ENCODE assay signal across 19 cellular contexts in genomic region chr6:54719633-54720032, GRCh38.
DNase-seq lines count a peak whose midpoint lies in the region; ATAC-seq and TF ChIP-seq lines count a peak whose summit lies in the region.
"Had no signal": no experiment of that assay in that cellular context is flagged by ENCODE, and none has a peak within 500 bp of the region (broad histone marks: within the 10 kb centered on the region; RNA-seq: fewer than 3 reads in every experiment).

No MANE protein-coding gene starts in this region.

- H3K4me1 Mint-ChIP-seq in Calu3 (ENCODE audit: low read depth, unreplicated experiment): peaks cover 56% of the 10 kb centered on the region

- peak overlapping the region; percentile 83 for H3K27ac Mint-ChIP-seq in Calu3 (ENCODE audit: unreplicated experiment)
- H3K27ac Mint-ChIP-seq: activated T-cell treated with anti-CD3 and anti-CD28 coated beads, Interleukin-2, amount 50 U/mL, for 24 hours had no signal

- no peak for DNase-seq in Calu3
- peak in 2 of 3 experiments; percentile 28 to 89 for DNase-seq in NCI-H1417 (lab: John Stamatoyannopoulos, UW)
- peak; percentile 33 for DNase-seq in NCI-H526 treated with DMSO at 0.1 percent for 48 hours (lab: John Stamatoyannopoulos, UW)
- peak; percentile 6 for DNase-seq in left kidney (ENCODE audit: low read depth, low spot score)
- no peak for DNase-seq in NCI-H2227 (lab: John Stamatoyannopoulos, UW; ENCODE audit: unreplicated experiment)
- DNase-seq in SKM-1 treated with dmso at 0.1 percent for 144 hours (lab: John Stamatoyannopoulos, UW; ENCODE audit: unreplicated experiment): no peak
- DNase-seq in stimulated activated CD4-positive, alpha-beta T cell treated with anti-CD3 and anti-CD28 coated beads, Interleukin-4, amount 100 ng/mL, for 1 hour: no peak
- DNase-seq: activated CD4-positive, alpha-beta T cell treated with anti-CD3 and anti-CD28 coated beads for 48 hours; activated gamma-delta T cell treated with Interleukin-2 at 50 U/mL for 16 hours; activated T-cell treated with anti-CD3 and anti-CD28 coated beads, Interleukin-2, amount 50 U/mL, for 24 hours; body of pancreas; effector CD4-positive, alpha-beta T cell; HCEC 1CT; head of caudate nucleus; NCI-H1048; NCI-H2227 treated with DMSO at 0.1 percent for 48 hours; psoas muscle; stimulated activated CD4-positive, alpha-beta T cell treated with anti-CD3 and anti-CD28 coated beads, Interleukin-1b, Interleukin-23, amount 100 ng/mL, for 48 hours had no signal

- CTCF ChIA-PET in Calu3 (lab: Charles Lee): interaction anchor here (1.1 to 2.7 kb wide), 3 partner anchors 82 to 128 kb away, joined by 3 to 13 read pairs (median 13); partner anchors contain the start of gene FAM83B

- peak overlapping the region; percentile 63 for H3K4me3 Mint-ChIP-seq in Calu3 (ENCODE audit: low read depth, unreplicated experiment)
- H3K4me3 Mint-ChIP-seq: activated T-cell treated with anti-CD3 and anti-CD28 coated beads, Interleukin-2, amount 50 U/mL, for 24 hours had no signal

- H3K9me3 Mint-ChIP-seq in Calu3 (ENCODE audit: low read depth, unreplicated experiment): no peaks in the 10 kb centered on the region

- intact Hi-C loops in Calu3 (cut with micrococcal nuclease; ENCODE audit: unreplicated experiment): loop anchor here (2.0 to 5.0 kb wide), 4 partner anchors 83 to 273 kb away; no protein-coding TSS in a partner anchor

- TF ChIP-seq CTCF in Calu3 (IDR thresholded peaks at IDR 0.05; ENCODE audit: unreplicated experiment): no peak

- no peak for ATAC-seq in HG03025 (IDR thresholded peaks at IDR 0.05; ENCODE audit: low FRiP score, unreplicated experiment)
- ATAC-seq: body of pancreas, psoas muscle had no signal

- no peaks in the 10 kb centered on the region for H3K27me3 Mint-ChIP-seq in Calu3 (ENCODE audit: unreplicated experiment)
- H3K27me3 Mint-ChIP-seq: activated T-cell treated with anti-CD3 and anti-CD28 coated beads, Interleukin-2, amount 50 U/mL, for 24 hours had no signal

- peaks cover 5% of the 10 kb centered on the region for H3K36me3 Mint-ChIP-seq in Calu3 (ENCODE audit: insufficient read depth, unreplicated experiment)

- BruUV-seq in Calu3 (replicated peaks; lab: Mats Ljungman, UMichigan): no TSS peak

Comparison
In these comparisons a context has a peak if more than half of its experiments do, and no peak if none do; other contexts are left out.
1. DNase-seq: peak in NCI-H1417 (2 of 3), NCI-H526 treated with DMSO at 0.1 percent for 48 hours (single experiment) and left kidney (single experiment); none in Calu3 (single experiment), NCI-H2227 (single experiment), SKM-1 treated with dmso at 0.1 percent for 144 hours (single experiment) and stimulated activated CD4-positive, alpha-beta T cell treated with anti-CD3 and anti-CD28 coated beads, Interleukin-4, amount 100 ng/mL, for 1 hour (single experiment).